In the genomic region with DNA sequence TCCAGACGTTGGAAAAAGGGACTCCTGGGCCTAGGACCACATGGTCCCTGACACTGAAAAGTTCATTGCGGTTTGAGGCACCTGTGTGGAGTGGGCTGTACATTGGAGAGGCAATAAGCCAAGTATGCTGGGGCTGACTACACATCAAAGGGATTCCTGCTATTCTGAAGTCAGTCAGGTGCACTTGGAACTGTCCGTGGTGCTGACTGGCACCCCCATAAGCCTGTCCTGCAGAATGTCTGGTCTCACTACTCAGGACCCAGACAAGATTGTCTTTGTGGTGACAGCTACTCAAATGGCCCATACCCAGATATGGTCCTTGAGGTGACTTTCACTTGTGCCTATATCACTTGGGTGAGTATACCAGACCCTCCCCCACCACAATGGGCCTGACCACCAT, we compare ENCODE assay signal across 12 cellular contexts.
DNase-seq lines count a peak whose midpoint lies in the region; ATAC-seq and TF ChIP-seq lines count a peak whose summit lies in the region.
"Had no signal": no experiment of that assay in that cellular context is flagged by ENCODE, and none has a peak within 500 bp of the region (broad histone marks: within the 10 kb centered on the region; RNA-seq: fewer than 3 reads in every experiment).

No MANE protein-coding gene starts in this region.

- ATAC-seq in sciatic nerve: no peak
- no peak for ATAC-seq in stimulated activated effector memory CD8-positive, alpha-beta T cell treated with anti-CD3 and anti-CD28 coated beads, Interleukin-12 subunit alpha, Interleukin-12 subunit beta, amount 100 ng/mL, for 72 hours

- intact Hi-C loops in sciatic nerve (cut with DNase I): no loop called here

- no peaks in the 10 kb centered on the region for H3K9me3 Mint-ChIP-seq in stimulated activated effector memory CD8-positive, alpha-beta T cell treated with anti-CD3 and anti-CD28 coated beads, Interleukin-12 subunit alpha, Interleukin-12 subunit beta, amount 100 ng/mL, for 72 hours

- no peak overlapping the region for H3K27ac Mint-ChIP-seq in stimulated activated effector memory CD8-positive, alpha-beta T cell treated with anti-CD3 and anti-CD28 coated beads, Interleukin-12 subunit alpha, Interleukin-12 subunit beta, amount 100 ng/mL, for 72 hours
- H3K27ac Mint-ChIP-seq: CD8-positive, alpha-beta memory T cell had no signal

- TF ChIP-seq CTCF in fibroblast of villous mesenchyme (IDR thresholded peaks at IDR 0.05; ENCODE audit: insufficient read depth, low read depth, low read length): no peak

- H3K4me1 Mint-ChIP-seq in stimulated activated effector memory CD8-positive, alpha-beta T cell treated with anti-CD3 and anti-CD28 coated beads, Interleukin-12 subunit alpha, Interleukin-12 subunit beta, amount 100 ng/mL, for 72 hours: no peaks in the 10 kb centered on the region
- H3K4me1 Mint-ChIP-seq: CD8-positive, alpha-beta memory T cell had no signal

- peak; percentile 4 to 5 for DNase-seq in stimulated activated CD4-positive, alpha-beta T cell treated with anti-CD3 and anti-CD28 coated beads, Interleukin-2, amount 100 ng/mL, for 48 hours
- no peak for DNase-seq in stimulated activated CD4-positive, alpha-beta T cell treated with anti-CD3 and anti-CD28 coated beads, Interleukin-4, amount 100 ng/mL, for 24 hours
- DNase-seq in RPMI7951 (ENCODE audit: low read depth): peak; percentile 5
- DNase-seq in fibroblast of villous mesenchyme (ENCODE audit: low read depth): peak; percentile 1
- DNase-seq in effector CD8-positive, alpha-beta T cell (lab: John Stamatoyannopoulos, UW): no peak
- no peak for DNase-seq in superior temporal gyrus (ENCODE audit: extremely low spot score)
- DNase-seq in sciatic nerve (ENCODE audit: low spot score): no peak
- DNase-seq in stimulated activated effector memory CD8-positive, alpha-beta T cell treated with anti-CD3 and anti-CD28 coated beads, Interleukin-12 subunit alpha, Interleukin-12 subunit beta, amount 100 ng/mL, for 72 hours (ENCODE audit: low spot score in 2 of 2): no peak
- DNase-seq: CD8-positive, alpha-beta memory T cell; NCI-H2081 had no signal

- H3K4me3 ChIP-seq in fibroblast of villous mesenchyme (ENCODE audit: low read depth, low read length): no peak overlapping the region
- H3K4me3 ChIP-seq: esophagus muscularis mucosa, thyroid gland had no signal

- no peaks in the 10 kb centered on the region for H3K36me3 Mint-ChIP-seq in stimulated activated effector memory CD8-positive, alpha-beta T cell treated with anti-CD3 and anti-CD28 coated beads, Interleukin-12 subunit alpha, Interleukin-12 subunit beta, amount 100 ng/mL, for 72 hours
- H3K36me3 Mint-ChIP-seq: CD8-positive, alpha-beta memory T cell had no signal

- H3K4me3 Mint-ChIP-seq in stimulated activated effector memory CD8-positive, alpha-beta T cell treated with anti-CD3 and anti-CD28 coated beads, Interleukin-12 subunit alpha, Interleukin-12 subunit beta, amount 100 ng/mL, for 72 hours: no peak overlapping the region
- H3K4me3 Mint-ChIP-seq: CD8-positive, alpha-beta memory T cell had no signal

Comparison
In these comparisons a context has a peak if more than half of its experiments do, and no peak if none do; other contexts are left out.
1. DNase-seq: peak in stimulated activated CD4-positive, alpha-beta T cell treated with anti-CD3 and anti-CD28 coated beads, Interleukin-2, amount 100 ng/mL, for 48 hours (2 of 2), RPMI7951 (single experiment) and fibroblast of villous mesenchyme (single experiment); none in stimulated activated CD4-positive, alpha-beta T cell treated with anti-CD3 and anti-CD28 coated beads, Interleukin-4, amount 100 ng/mL, for 24 hours (single experiment), effector CD8-positive, alpha-beta T cell (single experiment), superior temporal gyrus (single experiment), sciatic nerve (single experiment) and stimulated activated effector memory CD8-positive, alpha-beta T cell treated with anti-CD3 and anti-CD28 coated beads, Interleukin-12 subunit alpha, Interleukin-12 subunit beta, amount 100 ng/mL, for 72 hours (0 of 2).